11 cellular contexts compared by ENCODE assay signal in genomic region chr10:96984512-96985225, GRCh38.
DNase-seq lines count a peak whose midpoint lies in the region; ATAC-seq, FAIRE-seq and TF ChIP-seq lines count a peak whose summit lies in the region.
"Had no signal": no experiment of that assay in that cellular context is flagged by ENCODE, and none has a peak within 500 bp of the region (broad histone marks: within the 10 kb centered on the region; RNA-seq: fewer than 3 reads in every experiment).

No MANE protein-coding gene starts in this region.

- peak; percentile 74 for FAIRE-seq in H1 (lab: Jason Lieb, UNC)

- 0 out of 2 replicates have a peak overlapping the region, but pooled peaks have one; percentile 82 for H2BK12ac ChIP-seq in H1 (ENCODE audit: low read depth, low read length)

- H3K14ac ChIP-seq in H1 (ENCODE audit: insufficient read length), result no peak overlapping the region

- no peak overlapping the region for H4K91ac ChIP-seq in H1 (replicated peaks; ENCODE audit: insufficient read length, low read length)

- no peaks in the 10 kb centered on the region for H3K27me3 Mint-ChIP-seq in stimulated activated naive B cell treated with anti-CD40 and anti-IgM and Interleukin-4, amounts not matched to agents 10 μg/mL and 1 μg/mL and 100 μg/mL, for 72 hours
- H3K27me3 Mint-ChIP-seq: effector memory CD8-positive, alpha-beta T cell had no signal

- H2BK20ac ChIP-seq in H1 (ENCODE audit: low read length), result no peak overlapping the region

- peaks cover 31 to 45% of the 10 kb centered on the region in 2 donors for H3K36me3 Mint-ChIP-seq in stimulated activated naive B cell treated with anti-CD40 and anti-IgM and Interleukin-4, amounts not matched to agents 10 μg/mL and 1 μg/mL and 100 μg/mL, for 72 hours

- no peak overlapping the region for H2AFZ ChIP-seq in H1 (ENCODE audit: low read length)

- peak overlapping the region; percentile 81 to 88 for H3K4me3 Mint-ChIP-seq in stimulated activated naive B cell treated with anti-CD40 and anti-IgM and Interleukin-4, amounts not matched to agents 10 μg/mL and 1 μg/mL and 100 μg/mL, for 72 hours
- H3K4me3 Mint-ChIP-seq: effector memory CD8-positive, alpha-beta T cell had no signal

- 0 out of 2 replicates have a peak overlapping the region, but pooled peaks have one; percentile 31 for H3K27ac ChIP-seq in H1 (ENCODE audit: low read depth, low read length)

- peaks cover 0 to 10% (median under 1%) of the 10 kb centered on the region in 4 experiments; a peak in 5 of 7 replicates for H3K4me1 ChIP-seq in H1 (replicated peaks in 1 of 4; ENCODE audit: control insufficient read depth in 3 of 4, insufficient read depth in 4 of 4, low read length in 3 of 4)

- H3K23ac ChIP-seq in H1 (ENCODE audit: insufficient read length), result no peak overlapping the region

- H3K79me2 ChIP-seq in H1 (ENCODE audit: control insufficient read depth in 1 of 2, insufficient read depth in 2 of 2, low read length in 2 of 2), result no peaks in the 10 kb centered on the region

- peak overlapping the region; percentile 94 for H3K27ac Mint-ChIP-seq in stimulated activated naive B cell treated with anti-CD40 and anti-IgM and Interleukin-4, amounts not matched to agents 10 μg/mL and 1 μg/mL and 100 μg/mL, for 72 hours

- CTCF ChIA-PET in H1 (lab: Charles Lee; ENCODE audit: partially characterized antibody), result interaction anchor here (0.6 to 4.8 kb wide), 11 partner anchors 10 to 861 kb away, joined by 3 to 25 read pairs (median 3); no protein-coding TSS in a partner anchor

- H3K4me1 Mint-ChIP-seq in stimulated activated naive B cell treated with anti-CD40 and anti-IgM and Interleukin-4, amounts not matched to agents 10 μg/mL and 1 μg/mL and 100 μg/mL, for 72 hours, result peaks cover 15 to 39% of the 10 kb centered on the region in 2 donors

- ATAC-seq in GM18511 (IDR thresholded peaks at IDR 0.05; ENCODE audit: unreplicated experiment) (peak; percentile 91), HG03135 (IDR thresholded peaks at IDR 0.05; ENCODE audit: unreplicated experiment) (peak; percentile 84), GM19328 (IDR thresholded peaks at IDR 0.05; ENCODE audit: unreplicated experiment) (no peak)
- peak; percentile 95 to 97 for ATAC-seq in stimulated activated naive B cell treated with anti-CD40 and anti-IgM and Interleukin-4, amounts not matched to agents 10 μg/mL and 1 μg/mL and 100 μg/mL, for 72 hours (replicated peaks)
- ATAC-seq: effector memory CD8-positive, alpha-beta T cell had no signal

- peak overlapping the region; percentile 68; the same call in 1 of the 2 replicates for H3K18ac ChIP-seq in H1 (ENCODE audit: extremely low read depth, low read length)

- H2BK15ac ChIP-seq in H1 (ENCODE audit: low read length), result 0 out of 2 replicates have a peak overlapping the region, but pooled peaks have one; percentile 31

- H3K9me3 Mint-ChIP-seq in stimulated activated naive B cell treated with anti-CD40 and anti-IgM and Interleukin-4, amounts not matched to agents 10 μg/mL and 1 μg/mL and 100 μg/mL, for 72 hours, result no peaks in the 10 kb centered on the region
- H3K9me3 Mint-ChIP-seq: effector memory CD8-positive, alpha-beta T cell had no signal

- H3K4me3 ChIP-seq in H1 (ENCODE audit: extremely low read depth in 1 of 4, insufficient read depth in 2 of 4, low read depth in 3 of 4, low read length in 4 of 4), result peak overlapping the region in 2 of 4 experiments; percentile 10 to 20; a peak in 2 of 8 replicates

- TF ChIP-seq EP300 in H1 (IDR thresholded peaks at IDR 0.05; ENCODE audit: borderline replicate concordance in 1 of 2, low read depth in 2 of 2, low read length in 2 of 2), result no peak

- no peak overlapping the region for H2BK5ac ChIP-seq in H1 (ENCODE audit: low read depth, low read length)

- H3K27me3 ChIP-seq in H1 (replicated peaks in 1 of 4; ENCODE audit: control insufficient read depth in 3 of 4, extremely low read depth in 1 of 4, insufficient read depth in 3 of 4, low read length in 3 of 4), result no peaks in the 10 kb centered on the region

- no peaks in the 10 kb centered on the region for H3K79me1 ChIP-seq in H1 (ENCODE audit: low read depth, low read length)

- peak overlapping the region; percentile 37 for H4K5ac ChIP-seq in H1 (ENCODE audit: insufficient read length, low read depth, low read length)

- DNase-seq in H1 (ENCODE audit: low read depth in 1 of 2, low spot score in 2 of 2), result no peak
- DNase-seq in stimulated activated naive B cell treated with anti-CD40 and anti-IgM and Interleukin-4, amounts not matched to agents 10 μg/mL and 1 μg/mL and 100 μg/mL, for 72 hours, result peak; percentile 20
- DNase-seq in AML-193 (lab: John Stamatoyannopoulos, UW), result no peak
- no peak for DNase-seq in GM19240 (ENCODE audit: insufficient read length, low spot score)
- DNase-seq in 8988T, result no peak
- DNase-seq: effector memory CD8-positive, alpha-beta T cell; IMR-90; stimulated activated CD8-positive, alpha-beta memory T cell treated with anti-CD3 and anti-CD28 coated beads, Interleukin-4, amount 100 ng/mL, for 48 hours had no signal

- TF ChIP-seq POLR2A in H1 (IDR thresholded peaks at IDR 0.05; ENCODE audit: control extremely low read depth in 1 of 2, low read depth in 2 of 2, low read length in 2 of 2), result no peak

- TF ChIP-seq RAD21 in H1 (IDR thresholded peaks at IDR 0.05 in 1 of 2, conservative IDR thresholded peaks at IDR 0.05 in 1 of 2; ENCODE audit: low read depth in 2 of 2, low read length in 2 of 2), result no peak

- peak overlapping the region; percentile 34 to 49; a peak in 3 of 4 replicates for H3K4me2 ChIP-seq in H1 (ENCODE audit: insufficient read depth in 1 of 2, low read depth in 2 of 2, low read length in 2 of 2)

- WGBS in H1 (ENCODE audit: extremely low coverage in 1 of 2, insufficient coverage in 1 of 2, insufficient read length in 1 of 2, insufficient replicate concordance in 2 of 2, low coverage in 1 of 2, low lambda C conversion rate in 2 of 2, missing lambda C conversion rate in 1 of 2), 2 experiments, result 41% methylated on average over 14 of the region's 14 CpGs; no CpG with 5 or more reads in 1 of the 2 experiments

- no peaks in the 10 kb centered on the region for H4K20me1 ChIP-seq in H1 (replicated peaks in 1 of 2; ENCODE audit: control insufficient read depth in 1 of 2, insufficient read depth in 2 of 2, low read length in 2 of 2)

- H4K8ac ChIP-seq in H1 (ENCODE audit: extremely low read depth, insufficient read depth, low read length), result no peak overlapping the region

- H3K36me3 ChIP-seq in H1 (ENCODE audit: control insufficient read depth in 2 of 4, insufficient read depth in 4 of 4, low read length in 3 of 4), result peaks cover 2 to 12% (median 7%) of the 10 kb centered on the region in 4 experiments

- no peak overlapping the region for H3K56ac ChIP-seq in H1 (replicated peaks; ENCODE audit: insufficient read length, low read depth, low read length)

- H3K23me2 ChIP-seq in H1 (ENCODE audit: low read depth, low read length), result no peaks in the 10 kb centered on the region

- no peak overlapping the region for H3K4ac ChIP-seq in H1 (replicated peaks; ENCODE audit: insufficient read length, low read depth, low read length)

- POLR2A ChIA-PET in H1 (lab: Charles Lee; ENCODE audit: partially characterized antibody), result interaction anchor here (1.2 kb wide), 1 partner anchor 9 kb away, joined by 3 read pairs; no protein-coding TSS in a partner anchor

- H2BK120ac ChIP-seq in H1 (replicated peaks; ENCODE audit: low read depth, low read length), result peak overlapping the region; percentile 29

- no peaks in the 10 kb centered on the region for H3K9me3 ChIP-seq in H1 (ENCODE audit: insufficient read depth in 2 of 2, low read depth in 1 of 2, low read length in 1 of 2)

- H3K9ac ChIP-seq in H1 (replicated peaks in 1 of 4; ENCODE audit: extremely low read depth in 1 of 4, low read depth in 3 of 4, low read length in 3 of 4), result peak overlapping the region in 1 of 4 experiments; percentile 14; a peak in 1 of 7 replicates

- peak overlapping the region; percentile 77; the same call in 1 of the 2 replicates for H2AK5ac ChIP-seq in H1 (ENCODE audit: low read depth, low read length)

- no peak for TF ChIP-seq CTCF in H1 (IDR thresholded peaks at IDR 0.05; ENCODE audit: control extremely low read depth in 1 of 3, insufficient read depth in 1 of 3, low read depth in 1 of 3, low read length in 3 of 3)

TF ChIP-seq in H1, 55 proteins besides CTCF, POLR2A, EP300 and RAD21 (continues in another document):
- TF ChIP-seq HDAC2 (IDR thresholded peaks at IDR 0.05; ENCODE audit: borderline replicate concordance in 1 of 2, low read depth in 2 of 2, low read length in 2 of 2) (no peak), CBX8 (IDR thresholded peaks at IDR 0.05; ENCODE audit: borderline replicate concordance, low read depth, low read length) (no peak), SIN3A (conservative IDR thresholded peaks at IDR 0.05 in 1 of 2, IDR thresholded peaks at IDR 0.05 in 1 of 2; ENCODE audit: low read depth in 1 of 2, low read length in 2 of 2) (no peak), ATF3 (IDR thresholded peaks at IDR 0.05; ENCODE audit: insufficient read depth, low read depth, low read length) (no peak), RBBP5 (IDR thresholded peaks at IDR 0.05; ENCODE audit: borderline replicate concordance, low read depth, low read length) (no peak), ASH2L (IDR thresholded peaks at IDR 0.05; ENCODE audit: low read length) (peak; percentile 26), BCL11A (IDR thresholded peaks at IDR 0.05; ENCODE audit: low read depth in 2 of 2, low read length in 2 of 2) (no peak)
